ENCODE assay signal across 13 cellular contexts in the genomic region with DNA sequence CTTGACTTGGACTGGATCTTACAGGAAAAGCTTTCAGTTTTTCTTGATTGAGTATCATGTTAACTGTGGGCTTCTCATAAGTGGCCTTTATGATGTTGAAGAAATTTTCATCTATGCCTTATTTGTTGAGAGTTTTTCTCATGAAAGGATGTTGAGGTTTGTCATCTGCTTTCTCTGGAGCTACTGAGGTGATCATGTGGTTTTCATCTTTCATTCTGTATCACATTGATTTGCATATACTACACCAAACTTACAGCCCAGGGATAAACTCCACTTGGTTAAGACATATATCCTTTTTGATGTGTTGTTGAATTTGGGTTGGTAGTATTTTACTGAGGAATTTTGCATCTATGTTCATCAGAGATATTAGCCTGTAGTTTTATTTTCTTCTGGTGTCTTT. TPM values are rescaled to one million over a fixed set of nuclear protein-coding genes. Genes with fewer than 3 reads are reported as not detected.
DNase-seq lines count a peak whose midpoint lies in the region; ATAC-seq, FAIRE-seq and TF ChIP-seq lines count a peak whose summit lies in the region.
"Not testable (repeated sequence)": the region's sequence is repeated elsewhere in the genome, so short reads cannot be mapped to it uniquely, and the experiment has no call there.
"Had no signal": no experiment of that assay in that cellular context is flagged by ENCODE, and none has a peak within 500 bp of the region (broad histone marks: within the 10 kb centered on the region; RNA-seq: fewer than 3 reads in every experiment).

No MANE protein-coding gene starts in this region.

- not testable (repeated sequence) for TF ChIP-seq CTCF in GM12878 (IDR thresholded peaks at IDR 0.05 in 2 of 3, conservative IDR thresholded peaks at IDR 0.05 in 1 of 3; ENCODE audit: control insufficient read depth in 2 of 3, extremely low read depth in 1 of 3, insufficient read depth in 1 of 3, low read depth in 3 of 3, low read length in 3 of 3)

- not testable (repeated sequence) for H4K20me1 ChIP-seq in GM12878 (ENCODE audit: control insufficient read depth, insufficient read depth)

- not testable (repeated sequence) for H3K4me3 ChIP-seq in GM12878

- not testable (repeated sequence) for H3K4me1 ChIP-seq in GM12878 (ENCODE audit: control insufficient read depth, insufficient read depth, low read length)

- not testable (repeated sequence) for TF ChIP-seq EP300 in GM12878 (IDR thresholded peaks at IDR 0.05; ENCODE audit: borderline replicate concordance in 1 of 2, control insufficient read depth in 1 of 2, low read depth in 2 of 2, low read length in 2 of 2)

- H3K9ac ChIP-seq in GM12878 (ENCODE audit: control insufficient read depth, insufficient read depth, low read length) = not testable (repeated sequence)

- CTCF ChIA-PET in GM12878 (lab: Yijun Ruan, JAX) = not testable (repeated sequence)

- H3K4me2 ChIP-seq in GM12878 (ENCODE audit: control insufficient read depth, insufficient read depth) = not testable (repeated sequence)

- SMC1A ChIA-PET in GM12878 (lab: Charles Lee; ENCODE audit: uncharacterized antibody, unreplicated experiment) = not testable (repeated sequence)

- not testable (repeated sequence) for H3K79me2 ChIP-seq in GM12878 (ENCODE audit: control insufficient read depth, insufficient read depth, low read length)

- TF ChIP-seq RAD21 in GM12878 (IDR thresholded peaks at IDR 0.05; ENCODE audit: insufficient read depth, low read depth, low read length) = not testable (repeated sequence)

- FAIRE-seq in GM12878 (lab: Jason Lieb, UNC) = peak; percentile 89

- POLR2A ChIA-PET in GM12878 (lab: Charles Lee) = not testable (repeated sequence)

- not testable (repeated sequence) for TF ChIP-seq POLR2A in GM12878 (IDR thresholded peaks at IDR 0.05; ENCODE audit: low read depth, low read length)

- H3K36me3 ChIP-seq in GM12878 (ENCODE audit: control insufficient read depth in 2 of 2, insufficient read depth in 2 of 2, low read length in 1 of 2) = not testable (repeated sequence)

- peak; percentile 86 for ATAC-seq in GM18861 (IDR thresholded peaks at IDR 0.05; ENCODE audit: unreplicated experiment)
- peak; percentile 66 for ATAC-seq in GM19455 (IDR thresholded peaks at IDR 0.05; ENCODE audit: unreplicated experiment)
- ATAC-seq in GM21576 (IDR thresholded peaks at IDR 0.05; ENCODE audit: unreplicated experiment) = peak; percentile 72
- ATAC-seq in HG02885 (IDR thresholded peaks at IDR 0.05; ENCODE audit: poor library complexity, unreplicated experiment) = peak; percentile 96
- ATAC-seq in HG03159 (IDR thresholded peaks at IDR 0.05; ENCODE audit: unreplicated experiment) = peak; percentile 72
- peak; percentile 98 for ATAC-seq in HG03565 (IDR thresholded peaks at IDR 0.05; ENCODE audit: unreplicated experiment)
- peak; percentile 71 for ATAC-seq in GM12878

- in situ Hi-C loops in GM12878 (cut with MboI) = not testable (repeated sequence)

- DNase-seq in GM12878 (ENCODE audit: low read depth, low spot score) = not testable (repeated sequence)

- H3K9me3 ChIP-seq in GM12878 (replicated peaks; ENCODE audit: control insufficient read depth, insufficient read depth, low read length) = not testable (repeated sequence)

- not testable (repeated sequence) for H3K27ac ChIP-seq in GM12878 (ENCODE audit: control insufficient read depth, insufficient read depth)

- not testable (repeated sequence) for H2AFZ ChIP-seq in GM12878 (ENCODE audit: control insufficient read depth, low read depth, low read length)

- H3K27me3 ChIP-seq in GM12878 (replicated peaks in 1 of 2; ENCODE audit: control insufficient read depth in 2 of 2, insufficient read depth in 2 of 2, low read length in 1 of 2) = not testable (repeated sequence)

- not testable (repeated sequence) for BruUV-seq in GM12878 (replicated peaks; lab: Mats Ljungman, UMichigan)

- intact Hi-C loops in GM12878 (cut with micrococcal nuclease; ENCODE audit: unreplicated experiment) = not testable (repeated sequence)

- RAD21 ChIA-PET in GM12878 (lab: Charles Lee; ENCODE audit: unreplicated experiment) = not testable (repeated sequence)

RNA-seq across cellular contexts. Expression of a gene that starts 11.6 kb away (rescaled TPM):
- total RNA-seq in GM12878 (2013; cell fraction: nucleolus; rRNA removed) = not detected in 2 replicates
- total RNA-seq in GM12878 (2014; rRNA removed) (not detected in 2 replicates), GM12878 (2014; rRNA removed; fragmentation: Illumina TruSeq; extraction: Trizol) (not detected in 2 replicates), GM12878 (2021) (not detected in 2 replicates)
- not detected for polyA plus RNA-seq in GM12878 (2011; ENCODE audit: low read depth)
- polyA plus RNA-seq in GM12878 (2011; rRNA removed) (not detected in 2 replicates), GM12878 (2014; fragmentation: Illumina TruSeq; extraction: Trizol) (not detected in 2 replicates), GM12878 (2014; fragmentation: Nextera tagmentation; extraction: Ambion mirVana) (not detected), GM12878 (2014; rRNA removed) (not detected in 2 replicates), GM12878 (2016; fragmentation: Nextera tagmentation; extraction: Ambion mirVana) (not detected)
- not detected in 2 replicates for polyA plus RNA-seq in GM12878 (2011; cell fraction: cytosol; rRNA removed)
- not detected in 2 replicates for polyA plus RNA-seq in GM12878 (2011; cell fraction: nucleus; rRNA removed)
- not detected in 2 replicates for polyA plus RNA-seq in GM12878 (2012)
- not detected in 2 replicates for polyA minus RNA-seq in GM12878 (2011; rRNA and poly(A)+ RNA removed)
- polyA minus RNA-seq in GM12878 (2011; cell fraction: cytosol; rRNA and poly(A)+ RNA removed) = not detected in 2 replicates
- not detected in 2 replicates for polyA minus RNA-seq in GM12878 (2011; cell fraction: nucleus; rRNA and poly(A)+ RNA removed)
- total RNA-seq: dermis microvascular lymphatic vessel endothelial cell, gastroesophageal sphincter, HT1080, MCF 10A, vagina had no signal
- polyA plus RNA-seq: immature natural killer cell had no signal

RNA-seq across cellular contexts. Expression of a gene that starts 55.3 kb away (rescaled TPM):
- total RNA-seq in GM12878 (2013; cell fraction: nucleolus; rRNA removed) = 17.5 and 19.0 TPM in 2 replicates
- total RNA-seq in GM12878 (2014; rRNA removed) (12.6 and 15.0 TPM in 2 replicates), GM12878 (2014; rRNA removed; fragmentation: Illumina TruSeq; extraction: Trizol) (17.0 and 17.1 TPM in 2 replicates), GM12878 (2021) (11.6 and 11.8 TPM in 2 replicates)
- 1.1 TPM for polyA plus RNA-seq in GM12878 (2011; ENCODE audit: low read depth)
- polyA plus RNA-seq in GM12878 (2011; rRNA removed) (17.7 and 31.1 TPM in 2 replicates), GM12878 (2014; fragmentation: Illumina TruSeq; extraction: Trizol) (15.8 and 24.3 TPM in 2 replicates), GM12878 (2014; fragmentation: Nextera tagmentation; extraction: Ambion mirVana) (1 to 10 TPM; 4.0 to 6.3 TPM), GM12878 (2014; rRNA removed) (9.4 and 10.8 TPM in 2 replicates), GM12878 (2016; fragmentation: Nextera tagmentation; extraction: Ambion mirVana) (10 to 100 TPM; 20.1 to 20.6 TPM)
- polyA plus RNA-seq in GM12878 (2011; cell fraction: cytosol; rRNA removed) = 5.6 and 6.7 TPM in 2 replicates
- polyA plus RNA-seq in GM12878 (2011; cell fraction: nucleus; rRNA removed) = 7.7 and 10.8 TPM in 2 replicates
- polyA plus RNA-seq in GM12878 (2012) = 1.2 and 1.9 TPM in 2 replicates
- 9.5 and 11.6 TPM in 2 replicates for polyA minus RNA-seq in GM12878 (2011; rRNA and poly(A)+ RNA removed)
- polyA minus RNA-seq in GM12878 (2011; cell fraction: cytosol; rRNA and poly(A)+ RNA removed) = 4.9 and 5.4 TPM in 2 replicates
- 8.7 and 12.4 TPM in 2 replicates for polyA minus RNA-seq in GM12878 (2011; cell fraction: nucleus; rRNA and poly(A)+ RNA removed)
